ENCODE assay signal across 8 cellular contexts in genomic region chr3:129162729-129163579, GRCh38. TPM values are rescaled to one million over a fixed set of nuclear protein-coding genes. Genes with fewer than 3 reads are reported as not detected.
DNase-seq lines count a peak whose midpoint lies in the region; ATAC-seq and TF ChIP-seq lines count a peak whose summit lies in the region.

No MANE protein-coding gene starts in this region.

- H3K27me3 ChIP-seq in cardiac muscle cell (no peaks in the 10 kb centered on the region), right atrium auricular region (no peaks in the 10 kb centered on the region), upper lobe of right lung (no peaks in the 10 kb centered on the region)

- H3K9me3 ChIP-seq in cardiac muscle cell (ENCODE audit: low read depth) (no peaks in the 10 kb centered on the region), right atrium auricular region (no peaks in the 10 kb centered on the region), upper lobe of right lung (no peaks in the 10 kb centered on the region)

- peak; percentile 24 for TF ChIP-seq CTCF in cardiac muscle cell (IDR thresholded peaks at IDR 0.05; ENCODE audit: low read depth, low read length)
- TF ChIP-seq CTCF in right atrium auricular region (IDR thresholded peaks at IDR 0.05) = no peak
- peak; percentile 19; the same call in 1 of the 2 replicates for TF ChIP-seq CTCF in RWPE1 (conservative IDR thresholded peaks at IDR 0.05; ENCODE audit: low read depth)
- peak; percentile 37 for TF ChIP-seq CTCF in fibroblast of mammary gland (conservative IDR thresholded peaks at IDR 0.05; ENCODE audit: control insufficient read depth, insufficient read depth, low read depth, low read length)
- peak; percentile 10 for TF ChIP-seq CTCF in upper lobe of right lung (IDR thresholded peaks at IDR 0.05)

- DNase-seq in cardiac muscle cell (ENCODE audit: low read depth in 1 of 2, low spot score in 1 of 2) (peak in 1 of 2 donors; percentile 12), right atrium auricular region (ENCODE audit: low spot score) (no peak), RWPE1 (ENCODE audit: low spot score) (no peak), fibroblast of mammary gland (ENCODE audit: low read depth) (no peak), upper lobe of right lung (no peak), T1000 (lab: John Stamatoyannopoulos, UW) (no peak)
- no peak for DNase-seq in activated effector memory CD4-positive, alpha-beta T cell treated with anti-CD3 and anti-CD28 coated beads, Interleukin-2, amount 50 U/mL, for 16 hours

- CTCF ChIA-PET in RWPE1 (lab: Yijun Ruan, JAX) = interaction anchor here (0.6 to 3.2 kb wide), 6 partner anchors 22 to 88 kb away, joined by 3 to 18 read pairs (median 4); partner anchors contain the start of gene COPG1

- POLR2A ChIA-PET in RWPE1 (lab: Yijun Ruan, JAX; ENCODE audit: low non-redundant PET) = no interaction called here

- intact Hi-C loops in upper lobe of right lung (cut with DNase I) = no loop called here

- peak overlapping the region; percentile 98 for H3K27ac ChIP-seq in cardiac muscle cell
- H3K27ac ChIP-seq in right atrium auricular region = peak overlapping the region in 1 of 2 donors; percentile 95
- no peak overlapping the region for H3K27ac ChIP-seq in RWPE1
- H3K27ac ChIP-seq in upper lobe of right lung = peak overlapping the region; percentile 97

- H3K4me3 ChIP-seq in cardiac muscle cell (no peak overlapping the region), right atrium auricular region (no peak overlapping the region), fibroblast of mammary gland (ENCODE audit: control insufficient read depth, low read depth, low read length) (no peak overlapping the region), upper lobe of right lung (no peak overlapping the region)

- ATAC-seq in upper lobe of right lung (no peak), GM19351 (IDR thresholded peaks at IDR 0.05; ENCODE audit: unreplicated experiment) (no peak)

- peaks cover 7% of the 10 kb centered on the region for H3K4me1 ChIP-seq in cardiac muscle cell (ENCODE audit: low read depth)
- peaks cover 0 to 24% of the 10 kb centered on the region in 2 donors for H3K4me1 ChIP-seq in right atrium auricular region
- peaks cover 26% of the 10 kb centered on the region for H3K4me1 ChIP-seq in upper lobe of right lung

- peaks cover 16% of the 10 kb centered on the region for H3K36me3 ChIP-seq in cardiac muscle cell
- H3K36me3 ChIP-seq in right atrium auricular region = peaks cover 34% of the 10 kb centered on the region
- H3K36me3 ChIP-seq in upper lobe of right lung = peaks cover 43% of the 10 kb centered on the region

RNA-seq across cellular contexts. Expression of gene ISY1, which starts 2.1 kb away (rescaled TPM):
- total RNA-seq in cardiac muscle cell (17.5 and 20.1 TPM in 2 replicates), right atrium auricular region (10 to 100 TPM; 14.3 to 19.6 TPM), upper lobe of right lung (30.3 TPM)
- polyA plus RNA-seq in cardiac muscle cell = 44.7 and 51.9 TPM in 2 replicates

RNA-seq across cellular contexts. Expression of gene CNBP, which starts 20.7 kb away (rescaled TPM):
- 285 and 377 TPM in 2 replicates for total RNA-seq in cardiac muscle cell
- polyA plus RNA-seq in cardiac muscle cell = 448 and 619 TPM in 2 replicates
- 100 to 1,000 TPM; 440 to 569 TPM for total RNA-seq in right atrium auricular region
- 314 TPM for total RNA-seq in upper lobe of right lung

RNA-seq across cellular contexts. Expression of gene RAB43, which starts 41.4 kb away (rescaled TPM):
- total RNA-seq in cardiac muscle cell (8.5 and 14.3 TPM in 2 replicates), right atrium auricular region (1 to 10 TPM; 5.3 to 8.2 TPM), upper lobe of right lung (38.9 TPM)
- 11.1 and 11.4 TPM in 2 replicates for polyA plus RNA-seq in cardiac muscle cell

Comparison
In these comparisons a context has a peak if more than half of its experiments do, and no peak if none do; other contexts are left out.
1. CTCF ChIP-seq: peak in cardiac muscle cell (single experiment), RWPE1 (single experiment), fibroblast of mammary gland (single experiment) and upper lobe of right lung (single experiment); none in right atrium auricular region (0 of 2).